In the genomic region with DNA sequence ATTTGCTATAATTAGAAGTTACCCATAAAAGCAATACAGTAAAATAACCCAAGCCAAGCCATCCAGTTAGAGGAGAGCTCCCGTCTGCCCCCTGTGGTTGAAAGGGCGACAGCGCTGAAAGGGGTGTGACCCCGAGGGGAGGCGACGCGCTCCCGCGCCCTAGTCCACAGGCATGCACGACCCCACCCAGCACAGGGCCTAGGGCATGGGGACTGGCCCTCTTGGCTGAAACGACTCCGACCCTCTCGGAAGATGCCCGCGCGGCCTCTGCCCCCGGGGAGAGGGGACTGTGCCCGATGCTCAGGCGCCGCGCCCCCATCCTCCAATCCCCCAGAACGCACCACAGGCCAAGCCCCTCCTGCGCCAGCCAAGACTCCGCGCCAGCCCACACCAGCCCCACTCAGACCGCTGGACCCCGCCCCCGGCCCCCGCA, we compare ENCODE assay signal across 8 cellular contexts.
A peak's percentile ranks its signal among the peaks of the same experiment; 100 is the strongest.
DNase-seq lines count a peak whose midpoint lies in the region; ATAC-seq and TF ChIP-seq lines count a peak whose summit lies in the region.

No MANE protein-coding gene starts in this region.

- H3K27me3 ChIP-seq in CD8-positive, alpha-beta T cell (ENCODE audit: insufficient read depth, low read length) = no peaks in the 10 kb centered on the region

- H3K27ac Mint-ChIP-seq in CD8-positive, alpha-beta T cell = no peak overlapping the region
- H3K27ac Mint-ChIP-seq in activated T-cell treated with anti-CD3 and anti-CD28 coated beads, Interleukin-2, amount 50 U/mL, for 24 hours = peak overlapping the region; percentile 33

- H3K27me3 Mint-ChIP-seq in CD8-positive, alpha-beta T cell (ENCODE audit: low read depth) = no peaks in the 10 kb centered on the region
- H3K27me3 Mint-ChIP-seq in activated T-cell treated with anti-CD3 and anti-CD28 coated beads, Interleukin-2, amount 50 U/mL, for 24 hours = no peaks in the 10 kb centered on the region

- H3K36me3 Mint-ChIP-seq in CD8-positive, alpha-beta T cell = no peaks in the 10 kb centered on the region
- H3K36me3 Mint-ChIP-seq in activated T-cell treated with anti-CD3 and anti-CD28 coated beads, Interleukin-2, amount 50 U/mL, for 24 hours (ENCODE audit: low read depth) = no peaks in the 10 kb centered on the region

- H3K9me3 Mint-ChIP-seq in CD8-positive, alpha-beta T cell = no peaks in the 10 kb centered on the region
- H3K9me3 Mint-ChIP-seq in activated T-cell treated with anti-CD3 and anti-CD28 coated beads, Interleukin-2, amount 50 U/mL, for 24 hours = no peaks in the 10 kb centered on the region

- H3K36me3 ChIP-seq in CD8-positive, alpha-beta T cell (ENCODE audit: insufficient read depth, low read length) = no peaks in the 10 kb centered on the region

- POLR2A ChIA-PET in CD8-positive, alpha-beta T cell (lab: Charles Lee) = interaction anchor here (1.0 to 2.3 kb wide), 2 partner anchors 10 to 64 kb away, joined by 4 to 10 read pairs; a partner anchor contains a TSS

- peak overlapping the region; percentile 82 for H3K4me3 Mint-ChIP-seq in CD8-positive, alpha-beta T cell
- peak overlapping the region; percentile 63 for H3K4me3 Mint-ChIP-seq in activated T-cell treated with anti-CD3 and anti-CD28 coated beads, Interleukin-2, amount 50 U/mL, for 24 hours

- peak; percentile 72 for ATAC-seq in CD8-positive, alpha-beta T cell
- peak; percentile 67 for ATAC-seq in GM21423 (IDR thresholded peaks at IDR 0.05; ENCODE audit: unreplicated experiment)

- H3K4me1 Mint-ChIP-seq in CD8-positive, alpha-beta T cell (ENCODE audit: low read depth) = peaks cover 6% of the 10 kb centered on the region
- peaks cover 6% of the 10 kb centered on the region for H3K4me1 Mint-ChIP-seq in activated T-cell treated with anti-CD3 and anti-CD28 coated beads, Interleukin-2, amount 50 U/mL, for 24 hours (ENCODE audit: low read depth)

- intact Hi-C loops in CD8-positive, alpha-beta T cell (cut with DNase I, micrococcal nuclease) = loop anchor here (1.0 to 5.0 kb wide), 3 partner anchors 55 to 65 kb away; a partner anchor contains a TSS
- intact Hi-C loops in head of caudate nucleus (cut with DNase I) (no loop called here), posterior vena cava (cut with DNase I) (no loop called here)

- H3K4me1 ChIP-seq in CD8-positive, alpha-beta T cell (ENCODE audit: insufficient read depth, low read length) = peaks cover 3% of the 10 kb centered on the region

- H3K9me3 ChIP-seq in CD8-positive, alpha-beta T cell (ENCODE audit: low read length) = no peaks in the 10 kb centered on the region

- H3K27ac ChIP-seq in CD8-positive, alpha-beta T cell (ENCODE audit: low read depth, low read length) = no peak overlapping the region

- peak in 6 of 7 experiments; percentile 32 to 69 (median 54) for DNase-seq in CD8-positive, alpha-beta T cell
- DNase-seq in Kasumi-1 (lab: John Stamatoyannopoulos, UW) = peak; percentile 64 to 69
- DNase-seq in activated T-cell treated with anti-CD3 and anti-CD28 coated beads, Interleukin-2, amount 50 U/mL, for 24 hours = peak; percentile 65
- DNase-seq in head of caudate nucleus = peak in 30 of 42 donors; percentile 18 to 74 (median 48)
- DNase-seq in posterior vena cava (ENCODE audit: low spot score) = peak; percentile 85
- no peak for DNase-seq in NCI-H1105 treated with DMSO at 0.1 percent for 48 hours (lab: John Stamatoyannopoulos, UW)
- no peak for DNase-seq in NCI-H69 (lab: John Stamatoyannopoulos, UW)

- H3K4me3 ChIP-seq in CD8-positive, alpha-beta T cell (ENCODE audit: low read depth, low read length) = peak overlapping the region; percentile 42

- CTCF ChIA-PET in CD8-positive, alpha-beta T cell (lab: Charles Lee) = interaction anchor here (0.6 to 4.9 kb wide), 12 partner anchors 9 to 148 kb away, joined by 3 to 45 read pairs (median 4); no protein-coding TSS in a partner anchor

- TF ChIP-seq CTCF in CD8-positive, alpha-beta T cell (IDR thresholded peaks at IDR 0.05) = peak; percentile 61

Comparison
In these comparisons a context has a peak if more than half of its experiments do, and no peak if none do; other contexts are left out.
1. DNase-seq: peak in CD8-positive, alpha-beta T cell (6 of 7), Kasumi-1 (2 of 2), activated T-cell treated with anti-CD3 and anti-CD28 coated beads, Interleukin-2, amount 50 U/mL, for 24 hours (single experiment), head of caudate nucleus (30 of 42) and posterior vena cava (single experiment); none in NCI-H1105 treated with DMSO at 0.1 percent for 48 hours (single experiment) and NCI-H69 (single experiment).
2. intact Hi-C loops: an anchor here in CD8-positive, alpha-beta T cell (1.0 to 5.0 kb wide); none called in head of caudate nucleus and posterior vena cava.